8 cellular contexts compared by ENCODE assay signal in the genomic region with DNA sequence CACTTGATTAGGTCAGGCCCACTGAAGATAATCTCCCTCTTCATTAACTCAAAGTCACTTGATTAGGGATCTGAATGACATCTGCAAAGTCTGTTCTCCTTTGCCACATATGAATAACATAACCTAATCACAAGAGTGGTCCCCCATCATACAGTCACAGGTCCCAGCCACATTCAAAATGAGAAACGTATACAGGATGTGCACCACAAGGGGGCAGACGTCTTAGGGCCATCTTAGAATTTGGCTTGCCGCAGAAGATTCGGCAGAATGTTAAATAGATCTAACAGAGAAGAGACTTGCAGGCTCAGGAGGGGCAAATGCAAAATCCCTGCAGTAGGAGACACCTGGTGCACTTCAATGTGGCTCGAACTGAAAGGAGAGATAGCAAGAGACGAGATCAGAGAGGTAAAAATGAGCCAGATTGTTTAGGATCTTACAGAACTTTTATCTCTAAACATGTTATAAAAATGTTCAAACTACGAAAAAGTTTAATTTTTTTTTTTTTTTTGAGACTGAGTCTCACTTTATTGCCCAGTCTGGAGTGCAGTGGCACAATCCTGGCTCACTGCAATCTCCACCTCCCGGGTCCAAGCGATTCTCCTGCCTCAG. TPM values are rescaled to one million over a fixed set of nuclear protein-coding genes. Genes with fewer than 3 reads are reported as not detected.
DNase-seq lines count a peak whose midpoint lies in the region; ATAC-seq and TF ChIP-seq lines count a peak whose summit lies in the region.

No MANE protein-coding gene starts in this region.

- ATAC-seq in GM19438 (IDR thresholded peaks at IDR 0.05; ENCODE audit: low read depth, unreplicated experiment) (peak; percentile 86), GM19023 (IDR thresholded peaks at IDR 0.05; ENCODE audit: unreplicated experiment) (no peak)

- no peaks in the 10 kb centered on the region for H3K27me3 ChIP-seq in BJ (ENCODE audit: control insufficient read depth, insufficient read depth, low read length)

- CTCF ChIA-PET in BJ (lab: Yijun Ruan, JAX): interaction anchor here (0.9 kb wide), 1 partner anchor 252 kb away, joined by 3 read pairs; no protein-coding TSS in a partner anchor

- no peak overlapping the region for H3K4me3 ChIP-seq in BJ (ENCODE audit: low read depth, low read length)

- DNase-seq in BJ (ENCODE audit: low read depth) (no peak), LHCN-M2 (ENCODE audit: low read depth) (peak; percentile 38), cerebellar cortex (ENCODE audit: low spot score) (peak; percentile 69), medulla oblongata (ENCODE audit: extremely low spot score) (peak; percentile 30)
- DNase-seq in activated CD4-positive, CD25-positive, alpha-beta regulatory T cell treated with anti-CD3 and anti-CD28 coated beads, Interleukin-2, amount 50 U/mL, for 72 hours: peak; percentile 51
- peak; percentile 48 for DNase-seq in stimulated activated CD8-positive, alpha-beta memory T cell treated with anti-CD3 and anti-CD28 coated beads, Interleukin-7, amount 100 ng/mL, for 24 hours (ENCODE audit: low read depth)

- peak; percentile 74 for TF ChIP-seq CTCF in BJ (IDR thresholded peaks at IDR 0.05; ENCODE audit: insufficient read depth, low read depth, low read length)

- no peaks in the 10 kb centered on the region for H3K36me3 ChIP-seq in BJ (ENCODE audit: control insufficient read depth, insufficient read depth, low read length)

- POLR2A ChIA-PET in BJ (lab: Charles Lee): no interaction called here

RNA-seq across cellular contexts. Expression of gene SMC3, which starts 10.4 kb away (rescaled TPM):
- 5.7 and 12.0 TPM in 2 replicates for polyA plus RNA-seq in BJ (2011; rRNA removed)
- 3.9 and 5.2 TPM in 2 replicates for polyA minus RNA-seq in BJ (2011; rRNA and poly(A)+ RNA removed)
- 34.8 and 44.7 TPM in 2 replicates for total RNA-seq in LHCN-M2 (2014; rRNA removed)
- polyA plus RNA-seq in LHCN-M2 (2012): 12.4 TPM

RNA-seq across cellular contexts. Expression of gene DUSP5, which starts 59.4 kb away (rescaled TPM):
- 30.3 and 30.4 TPM in 2 replicates for polyA plus RNA-seq in BJ (2011; rRNA removed)
- 92.9 and 144 TPM in 2 replicates for polyA minus RNA-seq in BJ (2011; rRNA and poly(A)+ RNA removed)
- total RNA-seq in LHCN-M2 (2014; rRNA removed): 38.6 and 39.7 TPM in 2 replicates
- polyA plus RNA-seq in LHCN-M2 (2012): 16.7 TPM
